8 cellular contexts compared by ENCODE assay signal in genomic region chr19:1812426-1813196, GRCh38. TPM values are rescaled to one million over a fixed set of nuclear protein-coding genes. Genes with fewer than 3 reads are reported as not detected.
DNase-seq lines count a peak whose midpoint lies in the region; ATAC-seq, FAIRE-seq and TF ChIP-seq lines count a peak whose summit lies in the region.

No MANE protein-coding gene starts in this region.

- DNase-seq in NCI-H1105 (lab: John Stamatoyannopoulos, UW) = peak; percentile 94
- DNase-seq in T follicular helper cell (ENCODE audit: low read depth) = peak; percentile 70
- DNase-seq in amniotic epithelial cell (ENCODE audit: low read depth) = peak; percentile 94
- peak; percentile 94 for DNase-seq in left ventricle myocardium superior
- peak; percentile 91 to 93 for DNase-seq in psoas muscle
- DNase-seq in urothelium cell line (ENCODE audit: low spot score) = peak; percentile 97

- TF ChIP-seq CTCF in GM12873 (IDR thresholded peaks at IDR 0.05; ENCODE audit: insufficient read depth, low read depth, low read length, missing control alignments) (peak; percentile 80), psoas muscle (IDR thresholded peaks at IDR 0.05) (peak; percentile 35)

- H3K36me3 ChIP-seq in psoas muscle (ENCODE audit: insufficient read depth in 1 of 2, low read depth in 1 of 2) = peaks cover 3 to 32% of the 10 kb centered on the region in 2 donors

- no peaks in the 10 kb centered on the region for H3K27me3 ChIP-seq in psoas muscle (ENCODE audit: insufficient read depth in 3 of 3, low read length in 2 of 3)

- FAIRE-seq in urothelium cell line (lab: Jason Lieb, UNC) = no peak

- no peak overlapping the region for H3K27ac ChIP-seq in psoas muscle

- peaks cover 5% of the 10 kb centered on the region for H3K4me1 ChIP-seq in psoas muscle

- no peaks in the 10 kb centered on the region for H3K9me3 ChIP-seq in psoas muscle

- intact Hi-C loops in left ventricle myocardium superior (cut with micrococcal nuclease) = no loop called here
- intact Hi-C loops in psoas muscle (cut with DNase I) = no loop called here

- ATAC-seq in HG02642 (IDR thresholded peaks at IDR 0.05; ENCODE audit: poor library complexity, unreplicated experiment) = peak; percentile 71
- ATAC-seq in left ventricle myocardium superior = peak; percentile 91
- peak; percentile 83 to 90 (median 85) for ATAC-seq in psoas muscle

- peak overlapping the region; percentile 64 for H3K4me3 ChIP-seq in psoas muscle

- 1 to 2% (median 1%) methylated on average over 43 to 47 of the region's 47 CpGs for WGBS in psoas muscle, 3 donors

RNA-seq across cellular contexts. Expression of gene ATP8B3, which starts 0.5 kb away (rescaled TPM):
- total RNA-seq in left ventricle myocardium superior (0.89 TPM), psoas muscle (under 1 TPM in 3 of 4 donors, not detected in 1; 0.06 to 0.30 (median 0.18) TPM)
- under 1 TPM; 0.15 to 0.22 (median 0.17) TPM for polyA plus RNA-seq in psoas muscle

RNA-seq across cellular contexts. Expression of gene REXO1, which starts 35.7 kb away (rescaled TPM):
- total RNA-seq in left ventricle myocardium superior (16.0 TPM), psoas muscle (10 to 100 TPM; 13.5 to 35.2 (median 22.3) TPM)
- 10 to 100 TPM; 16.5 to 26.9 (median 20.3) TPM for polyA plus RNA-seq in psoas muscle

RNA-seq across cellular contexts. Expression of gene KLF16, which starts 50.8 kb away (rescaled TPM):
- total RNA-seq in left ventricle myocardium superior (9.8 TPM), psoas muscle (10 to 100 TPM in 1 of 4 donors, 1 to 10 TPM in 3; 3.0 to 11.1 (median 4.3) TPM)
- 10 to 100 TPM in 1 of 3 donors, 1 to 10 TPM in 2; 2.2 to 13.0 (median 3.1) TPM for polyA plus RNA-seq in psoas muscle

RNA-seq across cellular contexts. Expression of gene ONECUT3, which starts 59.3 kb away (rescaled TPM):
- total RNA-seq in left ventricle myocardium superior (not detected), psoas muscle (not detected)
- not detected for polyA plus RNA-seq in psoas muscle
